ENCODE assay signal across 23 cellular contexts in the genomic region with DNA sequence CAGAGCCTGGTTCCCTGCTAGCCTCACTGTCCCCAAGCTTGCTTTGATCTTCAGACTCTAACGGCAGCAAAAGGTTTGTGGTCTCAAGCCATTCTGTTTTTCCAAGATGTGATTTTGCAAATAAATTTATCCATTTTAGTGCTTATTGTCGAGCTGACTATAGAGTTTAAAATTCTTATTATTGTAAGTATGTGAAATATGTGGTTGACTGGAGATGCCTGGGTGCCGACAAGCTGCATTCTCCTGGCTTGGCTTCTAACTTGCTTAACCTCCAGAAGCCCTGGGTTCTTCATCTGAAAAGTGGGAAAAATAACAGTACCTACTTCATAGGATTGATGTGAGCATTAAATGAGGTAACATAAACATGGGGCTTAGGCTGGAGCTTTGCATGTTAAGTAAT. TPM values are rescaled to one million over a fixed set of nuclear protein-coding genes. Genes with fewer than 3 reads are reported as not detected.
DNase-seq lines count a peak whose midpoint lies in the region; TF ChIP-seq lines count a peak whose summit lies in the region.
"Had no signal": no experiment of that assay in that cellular context is flagged by ENCODE, and none has a peak within 500 bp of the region (broad histone marks: within the 10 kb centered on the region; RNA-seq: fewer than 3 reads in every experiment).

No MANE protein-coding gene starts in this region.

- CTCF ChIA-PET in activated CD4-positive, alpha-beta memory T cell treated with anti-CD3 and anti-CD28 coated beads, Interleukin-2, amount 10 ng/mL, durations not matched to agents 7 days and 5 days (lab: Charles Lee): no interaction called here

- H3K4me2 ChIP-seq in Loucy (ENCODE audit: low read depth, low read length, poor library complexity, severe bottlenecking): no peak overlapping the region

- H3K27ac Mint-ChIP-seq in activated CD4-positive, alpha-beta memory T cell treated with anti-CD3 and anti-CD28 coated beads, Interleukin-2, amount 10 ng/mL, durations not matched to agents 7 days and 5 days: no peak overlapping the region
- H3K27ac Mint-ChIP-seq: B cell; CD8-positive, alpha-beta T cell had no signal

- H3K27me3 ChIP-seq in Loucy (ENCODE audit: insufficient read depth, low read length, poor library complexity, severe bottlenecking): no peaks in the 10 kb centered on the region

- no peaks in the 10 kb centered on the region for H3K9me3 Mint-ChIP-seq in activated CD4-positive, alpha-beta memory T cell treated with anti-CD3 and anti-CD28 coated beads, Interleukin-2, amount 10 ng/mL, durations not matched to agents 7 days and 5 days
- H3K9me3 Mint-ChIP-seq: CD8-positive, alpha-beta T cell; T-cell had no signal

- H3K9me3 ChIP-seq in Loucy (ENCODE audit: insufficient read depth, low read depth, low read length): no peaks in the 10 kb centered on the region
- H3K9me3 ChIP-seq: Caco-2 had no signal

- peaks cover 6% of the 10 kb centered on the region for H3K4me1 ChIP-seq in Loucy (ENCODE audit: insufficient read depth, low read length, poor library complexity, severe bottlenecking)

- peak; percentile 39 for DNase-seq in EH (ENCODE audit: low read depth)
- DNase-seq in choroid plexus epithelial cell (ENCODE audit: low read depth): peak; percentile 46
- DNase-seq in NCI-H1417 (lab: John Stamatoyannopoulos, UW): no peak
- no peak for DNase-seq in stimulated activated CD4-positive, alpha-beta T cell treated with anti-CD3 and anti-CD28 coated beads, Interleukin-15, amount 100 ng/mL, for 24 hours
- no peak for DNase-seq in LoVo (ENCODE audit: low spot score)
- no peak for DNase-seq in activated CD4-positive, alpha-beta memory T cell treated with anti-CD3 and anti-CD28 coated beads, Interleukin-2, amount 10 ng/mL, durations not matched to agents 7 days and 5 days
- DNase-seq: Caco-2; CD8-positive, alpha-beta T cell; GF-D8; HCEC 1CT; Karpas-422; NCI-H1105 treated with DMSO at 0.1 percent for 48 hours; NCI-H2029; NCI-H2227 treated with DMSO at 0.1 percent for 48 hours; NCI-H526 treated with DMSO at 0.1 percent for 48 hours; SHP77; T-cell had no signal

- H2AFZ ChIP-seq in Loucy (ENCODE audit: low read length): no peak overlapping the region

- no peaks in the 10 kb centered on the region for H3K36me3 Mint-ChIP-seq in activated CD4-positive, alpha-beta memory T cell treated with anti-CD3 and anti-CD28 coated beads, Interleukin-2, amount 10 ng/mL, durations not matched to agents 7 days and 5 days (ENCODE audit: low read depth)
- H3K36me3 Mint-ChIP-seq: CD8-positive, alpha-beta T cell; T-cell had no signal

- H3K4me1 Mint-ChIP-seq in activated CD4-positive, alpha-beta memory T cell treated with anti-CD3 and anti-CD28 coated beads, Interleukin-2, amount 10 ng/mL, durations not matched to agents 7 days and 5 days: no peaks in the 10 kb centered on the region
- H3K4me1 Mint-ChIP-seq: B cell had no signal

- no peak overlapping the region for H3K4me3 ChIP-seq in Loucy (ENCODE audit: low read length, poor library complexity, severe bottlenecking)
- no peak overlapping the region for H3K4me3 ChIP-seq in choroid plexus epithelial cell (ENCODE audit: low read depth, low read length)

- no peaks in the 10 kb centered on the region for H4K20me1 ChIP-seq in Loucy (ENCODE audit: insufficient read depth, low read length, poor library complexity, severe bottlenecking)

- POLR2A ChIA-PET in activated CD4-positive, alpha-beta memory T cell treated with anti-CD3 and anti-CD28 coated beads, Interleukin-2, amount 10 ng/mL, durations not matched to agents 7 days and 5 days (lab: Charles Lee): no interaction called here

- no peaks in the 10 kb centered on the region for H3K36me3 ChIP-seq in Loucy (ENCODE audit: insufficient read depth, low read length)

- H3K9me2 ChIP-seq in Loucy (replicated peaks; ENCODE audit: low read depth, low read length): no peaks in the 10 kb centered on the region

- no peaks in the 10 kb centered on the region for H3K27me3 Mint-ChIP-seq in activated CD4-positive, alpha-beta memory T cell treated with anti-CD3 and anti-CD28 coated beads, Interleukin-2, amount 10 ng/mL, durations not matched to agents 7 days and 5 days
- H3K27me3 Mint-ChIP-seq: T-cell had no signal

- no peak overlapping the region for H3K9ac ChIP-seq in Loucy (ENCODE audit: low read depth, low read length, poor library complexity, severe bottlenecking)

- H3K4me3 Mint-ChIP-seq in activated CD4-positive, alpha-beta memory T cell treated with anti-CD3 and anti-CD28 coated beads, Interleukin-2, amount 10 ng/mL, durations not matched to agents 7 days and 5 days: no peak overlapping the region
- H3K4me3 Mint-ChIP-seq: B cell; CD8-positive, alpha-beta T cell; T-cell had no signal

- H3F3A ChIP-seq in Loucy (ENCODE audit: low read depth): no peaks in the 10 kb centered on the region

- H3K79me2 ChIP-seq in Loucy (ENCODE audit: insufficient read depth, low read length): no peaks in the 10 kb centered on the region

- TF ChIP-seq CTCF in Loucy (conservative IDR thresholded peaks at IDR 0.05; ENCODE audit: low read length) (0 out of 2 replicates have a peak, but pooled peaks have one; percentile 10), choroid plexus epithelial cell (conservative IDR thresholded peaks at IDR 0.05; ENCODE audit: low read depth, low read length) (no peak)

RNA-seq across cellular contexts. Expression of a gene that starts 9.9 kb away (rescaled TPM):
- not detected for total RNA-seq in activated CD4-positive, alpha-beta memory T cell treated with anti-CD3 and anti-CD28 coated beads, Interleukin-2, amount 10 ng/mL, durations not matched to agents 7 days and 5 days
- total RNA-seq: B cell, H1, NCI-H460, OCI-LY7, SK-MEL-5 had no signal

Comparison
In these comparisons a context has a peak if more than half of its experiments do, and no peak if none do; other contexts are left out.
1. DNase-seq: peak in EH (single experiment) and choroid plexus epithelial cell (single experiment); none in NCI-H1417 (0 of 3), stimulated activated CD4-positive, alpha-beta T cell treated with anti-CD3 and anti-CD28 coated beads, Interleukin-15, amount 100 ng/mL, for 24 hours (single experiment), LoVo (single experiment) and activated CD4-positive, alpha-beta memory T cell treated with anti-CD3 and anti-CD28 coated beads, Interleukin-2, amount 10 ng/mL, durations not matched to agents 7 days and 5 days (single experiment).